8 cellular contexts compared by ENCODE assay signal in the genomic region with DNA sequence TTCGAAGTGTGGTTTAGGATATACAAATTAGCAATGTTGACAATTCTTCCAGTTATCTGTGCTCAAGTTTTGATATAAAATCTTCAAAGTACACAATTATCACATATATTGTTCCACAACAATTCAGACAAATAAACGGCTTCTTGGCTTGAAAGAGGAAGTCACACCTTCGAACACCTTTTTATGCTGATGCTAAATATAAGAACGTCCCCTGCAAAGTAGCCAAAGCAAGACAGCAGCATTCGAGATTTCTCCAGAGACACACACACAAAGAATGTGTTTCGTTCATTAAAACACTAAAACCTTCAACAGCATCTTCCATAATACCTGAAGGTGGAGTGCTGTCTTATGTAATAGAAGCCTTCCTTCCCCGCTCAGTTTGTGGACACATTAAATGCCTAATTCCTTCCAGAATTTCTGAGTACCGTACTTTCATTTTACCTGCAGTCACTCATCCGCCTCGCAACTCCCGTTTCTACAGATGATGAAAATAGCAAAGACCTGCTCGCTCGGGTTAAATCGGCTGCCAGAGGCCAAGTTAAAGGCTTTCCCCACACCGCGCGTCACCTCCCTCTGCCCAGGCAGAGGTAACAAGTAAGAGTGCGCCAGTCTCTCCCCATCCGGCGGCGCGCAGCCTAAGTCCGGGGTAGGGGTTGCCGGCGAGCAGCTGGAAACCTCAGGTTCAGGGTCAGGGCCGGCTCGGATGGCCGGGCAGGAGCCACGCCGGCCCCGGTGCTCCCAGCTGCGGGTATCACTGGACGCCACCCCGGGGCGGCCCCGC. TPM values are rescaled to one million over a fixed set of nuclear protein-coding genes. Genes with fewer than 3 reads are reported as not detected.
A peak's percentile ranks its signal among the peaks of the same experiment; 100 is the strongest.
DNase-seq lines count a peak whose midpoint lies in the region; ATAC-seq and TF ChIP-seq lines count a peak whose summit lies in the region.

No MANE protein-coding gene starts in this region.

- no peaks in the 10 kb centered on the region; the same call in 1 of the 2 replicates for H4K20me1 ChIP-seq in DOHH2 (ENCODE audit: control insufficient read depth, insufficient read depth, low read depth, low read length)

- H3K4me3 ChIP-seq in DOHH2 (ENCODE audit: low read length) (peak overlapping the region; percentile 41), ectodermal cell (ENCODE audit: insufficient read depth, low read depth, low read length) (peak overlapping the region; percentile 63)
- H3K4me3 ChIP-seq in Jurkat, Clone E6-1 (ENCODE audit: low read length), result peak overlapping the region; percentile 40

- H3K4me1 ChIP-seq in DOHH2 (ENCODE audit: control insufficient read depth, low read length) (peaks cover 15% of the 10 kb centered on the region), ectodermal cell (ENCODE audit: control insufficient read depth, insufficient read depth, low read length) (peaks cover 6% of the 10 kb centered on the region)

- no peak for TF ChIP-seq CTCF in DOHH2 (IDR thresholded peaks at IDR 0.05; ENCODE audit: low read depth, low read length, poor library complexity, severe bottlenecking)

- H3K79me2 ChIP-seq in DOHH2 (ENCODE audit: control insufficient read depth, low read length), result no peaks in the 10 kb centered on the region

- H3K27me3 ChIP-seq in DOHH2 (ENCODE audit: control insufficient read depth, low read length), result peaks cover 60% of the 10 kb centered on the region
- peaks cover 39% of the 10 kb centered on the region for H3K27me3 ChIP-seq in ectodermal cell (ENCODE audit: control insufficient read depth, insufficient read depth, low read length, poor library complexity, severe bottlenecking)

- DNase-seq in Jurkat, Clone E6-1 (ENCODE audit: low read depth, low spot score), result no peak
- DNase-seq in medulla oblongata (ENCODE audit: extremely low spot score) (peak; percentile 39), SIG-M5 treated with dmso at 0.1 percent for 504 hours (lab: John Stamatoyannopoulos, UW; ENCODE audit: unreplicated experiment) (no peak)
- peak; percentile 31 for DNase-seq in stimulated activated CD8-positive, alpha-beta memory T cell treated with anti-CD3 and anti-CD28 coated beads, Interleukin-4, amount 100 ng/mL, for 24 hours (ENCODE audit: low read depth)

- no peak overlapping the region for H3K27ac ChIP-seq in DOHH2 (ENCODE audit: low read depth, low read length)
- no peak overlapping the region for H3K27ac ChIP-seq in ectodermal cell (ENCODE audit: insufficient read depth, low read depth, low read length, poor library complexity, severe bottlenecking)

- WGBS in ectodermal cell, 2 experiments, result 3 to 5% methylated on average over 35 to 36 of the region's 36 CpGs

- peak overlapping the region; percentile 45 for H3K4me2 ChIP-seq in DOHH2 (ENCODE audit: low read length)

- no peaks in the 10 kb centered on the region for H3F3A ChIP-seq in DOHH2 (ENCODE audit: control insufficient read depth, insufficient read depth)

- peak; percentile 51 for ATAC-seq in GM21526 (IDR thresholded peaks at IDR 0.05; ENCODE audit: low FRiP score, unreplicated experiment)
- ATAC-seq in activated CD4-positive, CD25-positive, alpha-beta regulatory T cell treated with anti-CD3 and anti-CD28 coated beads, Interleukin-2, amount 50 U/mL, for 24 hours, result peak; percentile 63 to 68

- H3K9me3 ChIP-seq in DOHH2 (ENCODE audit: control insufficient read depth, insufficient read depth, low read length), result no peaks in the 10 kb centered on the region
- H3K9me3 ChIP-seq in ectodermal cell (ENCODE audit: control insufficient read depth, low read length), result no peaks in the 10 kb centered on the region

- H3K9me2 ChIP-seq in DOHH2 (replicated peaks; ENCODE audit: control insufficient read depth, low read length), result no peaks in the 10 kb centered on the region

- no peaks in the 10 kb centered on the region for H3K36me3 ChIP-seq in DOHH2 (ENCODE audit: control insufficient read depth, low read length)
- no peaks in the 10 kb centered on the region for H3K36me3 ChIP-seq in ectodermal cell (ENCODE audit: control insufficient read depth, insufficient read depth, low read length)

RNA-seq across cellular contexts. Expression of gene SERPINE2, which starts 0.8 kb away (rescaled TPM):
- polyA plus RNA-seq in Jurkat, Clone E6-1 (2012; ENCODE audit: insufficient read depth, insufficient read length), result 27.9 TPM
- polyA plus RNA-seq in ectodermal cell (2013, experiment 1 of 4), result 51.9 TPM
- polyA plus RNA-seq in ectodermal cell (2013, experiment 2 of 4), result 55.3 TPM
- 53.3 TPM for polyA plus RNA-seq in ectodermal cell (2013, experiment 3 of 4)
- polyA plus RNA-seq in ectodermal cell (2013, experiment 4 of 4), result 56.9 TPM

Comparison
In these comparisons a context has a peak if more than half of its experiments do, and no peak if none do; other contexts are left out.
1. DNase-seq: peak in medulla oblongata (single experiment) and stimulated activated CD8-positive, alpha-beta memory T cell treated with anti-CD3 and anti-CD28 coated beads, Interleukin-4, amount 100 ng/mL, for 24 hours (single experiment); none in Jurkat, Clone E6-1 (single experiment) and SIG-M5 treated with dmso at 0.1 percent for 504 hours (single experiment).
2. Peak in every context shown above with its lines, with median percentiles within 50 percentile points of each other: H3K4me3 ChIP-seq.